In the genomic region with DNA sequence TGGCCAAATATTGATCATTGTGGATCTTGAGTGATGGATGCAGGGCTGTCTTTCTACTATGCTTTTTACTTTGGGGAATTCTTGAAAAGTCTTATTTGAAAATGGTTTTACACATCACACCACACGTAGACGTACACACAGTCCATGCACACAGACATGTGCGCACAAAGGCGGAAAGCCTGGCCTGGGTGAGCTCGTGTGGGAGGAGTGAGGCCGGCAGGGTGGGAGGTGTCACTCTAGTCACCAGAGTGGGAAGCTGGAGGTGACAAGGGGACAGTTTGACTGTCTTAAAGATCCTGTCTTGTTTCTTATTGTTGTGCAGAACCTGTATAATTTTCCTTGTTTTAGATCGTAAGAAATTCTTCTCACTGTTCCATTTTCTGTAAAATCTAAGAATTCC, we compare ENCODE assay signal across 13 cellular contexts.
"Had no signal": no experiment of that assay in that cellular context is flagged by ENCODE, and none has a peak within 500 bp of the region (broad histone marks: within the 10 kb centered on the region; RNA-seq: fewer than 3 reads in every experiment).

No MANE protein-coding gene starts in this region.

- H3K27me3 Mint-ChIP-seq: stimulated activated naive B cell treated with anti-CD40 and anti-IgM and Interleukin-4, amounts not matched to agents 10 μg/mL and 1 μg/mL and 100 μg/mL, for 72 hours had no signal

- H3K27ac Mint-ChIP-seq: activated T-helper 2 cell treated with anti-CD3 and anti-CD28 coated beads, Interferon-gamma antibody, Interleukin-2, Interleukin-4, amounts not matched to agents 10 μg/mL and 5 μg/mL and 100 μg/mL, durations not matched to agents 14 hours and 24 hours and 36 hours had no signal

- DNase-seq: activated naive CD4-positive, alpha-beta T cell treated with anti-CD3 and anti-CD28 coated beads, Interleukin-2, amount 50 U/mL, for 16 hours; amygdala; body of pancreas; cortex of kidney; effector CD4-positive, alpha-beta T cell; foreskin fibroblast; hypothalamus; mesenchymal stem cell; stimulated activated naive B cell treated with anti-CD40 and anti-IgM and Interleukin-4, amounts not matched to agents 10 μg/mL and 1 μg/mL and 100 μg/mL, for 72 hours; substantia nigra; trophoblast cell had no signal

- H3K4me3 Mint-ChIP-seq: stimulated activated naive B cell treated with anti-CD40 and anti-IgM and Interleukin-4, amounts not matched to agents 10 μg/mL and 1 μg/mL and 100 μg/mL, for 72 hours had no signal

- ATAC-seq: activated CD4-positive, CD25-positive, alpha-beta regulatory T cell treated with anti-CD3 and anti-CD28 coated beads, Interleukin-2, amount 50 U/mL, for 24 hours; body of pancreas; stimulated activated naive B cell treated with anti-CD40 and anti-IgM and Interleukin-4, amounts not matched to agents 10 μg/mL and 1 μg/mL and 100 μg/mL, for 72 hours had no signal
